15 cellular contexts compared by ENCODE assay signal in genomic region chr7:100823534-100823933, GRCh38. TPM values are rescaled to one million over a fixed set of nuclear protein-coding genes. Genes with fewer than 3 reads are reported as not detected.
DNase-seq lines count a peak whose midpoint lies in the region; ATAC-seq and TF ChIP-seq lines count a peak whose summit lies in the region.
"Had no signal": no experiment of that assay in that cellular context is flagged by ENCODE, and none has a peak within 500 bp of the region (broad histone marks: within the 10 kb centered on the region; RNA-seq: fewer than 3 reads in every experiment).

No MANE protein-coding gene starts in this region.

- peaks cover 18% of the 10 kb centered on the region for H3K4me1 Mint-ChIP-seq in activated CD4-positive, alpha-beta T cell treated with anti-CD3 and anti-CD28 coated beads, Interleukin-2, amount 10 ng/mL, durations not matched to agents 7 days and 5 days
- H3K4me1 Mint-ChIP-seq in activated CD4-positive, alpha-beta T cell treated with anti-CD3 and anti-CD28 coated beads for 36 hours: peaks cover 16% of the 10 kb centered on the region
- peaks cover 31% of the 10 kb centered on the region for H3K4me1 Mint-ChIP-seq in mesothelial cell of epicardium

- H3K4me3 Mint-ChIP-seq in activated CD4-positive, alpha-beta T cell treated with anti-CD3 and anti-CD28 coated beads, Interleukin-2, amount 10 ng/mL, durations not matched to agents 7 days and 5 days: no peak overlapping the region
- H3K4me3 Mint-ChIP-seq in activated CD4-positive, alpha-beta T cell treated with anti-CD3 and anti-CD28 coated beads for 36 hours: no peak overlapping the region
- H3K4me3 Mint-ChIP-seq in mesothelial cell of epicardium: peak overlapping the region; percentile 31

- H3K4me1 ChIP-seq in ovary (ENCODE audit: insufficient read depth): peaks cover 9% of the 10 kb centered on the region

- H3K27ac Mint-ChIP-seq in activated CD4-positive, alpha-beta T cell treated with anti-CD3 and anti-CD28 coated beads, Interleukin-2, amount 10 ng/mL, durations not matched to agents 7 days and 5 days: peak overlapping the region; percentile 36
- H3K27ac Mint-ChIP-seq in activated CD4-positive, alpha-beta T cell treated with anti-CD3 and anti-CD28 coated beads for 36 hours: no peak overlapping the region
- H3K27ac Mint-ChIP-seq in mesothelial cell of epicardium: peak overlapping the region; percentile 59
- H3K27ac Mint-ChIP-seq: CD4-positive, CD25-positive, alpha-beta regulatory T cell had no signal

- no peaks in the 10 kb centered on the region for H3K27me3 ChIP-seq in ovary
- H3K27me3 ChIP-seq: BLaER1 had no signal

- H3K4me3 ChIP-seq in ovary: no peak overlapping the region
- H3K4me3 ChIP-seq: BLaER1, GM23248, HAP-1 had no signal

- 85 to 87% (median 87%) methylated on average over 31 of the region's 31 CpGs for WGBS in ovary, 3 donors

- peaks cover 30% of the 10 kb centered on the region for H3K27me3 Mint-ChIP-seq in activated CD4-positive, alpha-beta T cell treated with anti-CD3 and anti-CD28 coated beads, Interleukin-2, amount 10 ng/mL, durations not matched to agents 7 days and 5 days
- H3K27me3 Mint-ChIP-seq in activated CD4-positive, alpha-beta T cell treated with anti-CD3 and anti-CD28 coated beads for 36 hours: peaks cover 21% of the 10 kb centered on the region
- H3K27me3 Mint-ChIP-seq in mesothelial cell of epicardium (ENCODE audit: low read depth): no peaks in the 10 kb centered on the region

- no peaks in the 10 kb centered on the region for H3K36me3 ChIP-seq in ovary

- no peaks in the 10 kb centered on the region for H3K9me3 Mint-ChIP-seq in activated CD4-positive, alpha-beta T cell treated with anti-CD3 and anti-CD28 coated beads, Interleukin-2, amount 10 ng/mL, durations not matched to agents 7 days and 5 days
- no peaks in the 10 kb centered on the region for H3K9me3 Mint-ChIP-seq in activated CD4-positive, alpha-beta T cell treated with anti-CD3 and anti-CD28 coated beads for 36 hours (ENCODE audit: low read depth)
- no peaks in the 10 kb centered on the region for H3K9me3 Mint-ChIP-seq in mesothelial cell of epicardium

- ATAC-seq in activated CD4-positive, alpha-beta T cell treated with anti-CD3 and anti-CD28 coated beads for 36 hours: no peak

- TF ChIP-seq EP300 in ovary (IDR thresholded peaks at IDR 0.05): no peak

- CTCF ChIA-PET in activated CD4-positive, alpha-beta T cell treated with anti-CD3 and anti-CD28 coated beads, Interleukin-2, amount 10 ng/mL, durations not matched to agents 7 days and 5 days (lab: Charles Lee): no interaction called here
- CTCF ChIA-PET in activated CD4-positive, alpha-beta T cell treated with anti-CD3 and anti-CD28 coated beads for 36 hours (lab: Charles Lee): interaction anchor here (0.6 kb wide), 1 partner anchor 194 kb away, joined by 4 read pairs; no protein-coding TSS in a partner anchor
- CTCF ChIA-PET in RWPE1 (lab: Yijun Ruan, JAX): no interaction called here

- POLR2A ChIA-PET in activated CD4-positive, alpha-beta T cell treated with anti-CD3 and anti-CD28 coated beads, Interleukin-2, amount 10 ng/mL, durations not matched to agents 7 days and 5 days (lab: Charles Lee): no interaction called here
- POLR2A ChIA-PET in activated CD4-positive, alpha-beta T cell treated with anti-CD3 and anti-CD28 coated beads for 36 hours (lab: Charles Lee): no interaction called here
- POLR2A ChIA-PET in RWPE1 (lab: Yijun Ruan, JAX; ENCODE audit: low non-redundant PET): interaction anchor here (0.6 kb wide), 1 partner anchor 255 kb away, joined by 5 read pairs; no protein-coding TSS in a partner anchor

- DNase-seq in activated CD4-positive, alpha-beta T cell treated with anti-CD3 and anti-CD28 coated beads, Interleukin-2, amount 10 ng/mL, durations not matched to agents 7 days and 5 days: no peak
- DNase-seq in activated CD4-positive, alpha-beta T cell treated with anti-CD3 and anti-CD28 coated beads for 36 hours: no peak
- no peak for DNase-seq in RWPE1 (ENCODE audit: low spot score)
- no peak for DNase-seq in mesothelial cell of epicardium (ENCODE audit: low spot score in 2 of 2, unreplicated experiment in 2 of 2)
- peak in 2 of 5 donors; percentile 44 to 51 for DNase-seq in ovary
- DNase-seq in activated gamma-delta T cell (lab: John Stamatoyannopoulos, UW): no peak
- no peak for DNase-seq in activated effector memory CD4-positive, alpha-beta T cell treated with anti-CD3 and anti-CD28 coated beads, Interleukin-2, amount 50 U/mL, for 16 hours
- no peak for DNase-seq in H4 (ENCODE audit: low spot score)
- DNase-seq: AML-193; CD4-positive, CD25-positive, alpha-beta regulatory T cell; DMS 273 treated with DMSO at 0.1 percent for 48 hours; GM23248 had no signal

- intact Hi-C loops in activated CD4-positive, alpha-beta T cell treated with anti-CD3 and anti-CD28 coated beads for 36 hours (cut with DNase I, micrococcal nuclease): no loop called here
- intact Hi-C loops in ovary (cut with DNase I): no loop called here

- no peak for TF ChIP-seq CTCF in RWPE1 (conservative IDR thresholded peaks at IDR 0.05; ENCODE audit: low read depth)
- no peak for TF ChIP-seq CTCF in mesothelial cell of epicardium (IDR thresholded peaks at IDR 0.05; ENCODE audit: unreplicated experiment)
- TF ChIP-seq CTCF in ovary (IDR thresholded peaks at IDR 0.05): no peak

- peaks cover under 1% of the 10 kb centered on the region for H3K36me3 Mint-ChIP-seq in activated CD4-positive, alpha-beta T cell treated with anti-CD3 and anti-CD28 coated beads, Interleukin-2, amount 10 ng/mL, durations not matched to agents 7 days and 5 days (ENCODE audit: low read depth)
- H3K36me3 Mint-ChIP-seq in activated CD4-positive, alpha-beta T cell treated with anti-CD3 and anti-CD28 coated beads for 36 hours (ENCODE audit: low read depth): no peaks in the 10 kb centered on the region
- H3K36me3 Mint-ChIP-seq in mesothelial cell of epicardium: peaks cover 20% of the 10 kb centered on the region
- H3K36me3 Mint-ChIP-seq: CD4-positive, CD25-positive, alpha-beta regulatory T cell had no signal

- peak overlapping the region; percentile 92 for H3K27ac ChIP-seq in RWPE1
- peak overlapping the region; percentile 40 to 89 for H3K27ac ChIP-seq in ovary
- H3K27ac ChIP-seq: 22Rv1, GM23248 had no signal

- no peaks in the 10 kb centered on the region for H3K9me3 ChIP-seq in ovary
- H3K9me3 ChIP-seq: BLaER1, HAP-1 had no signal

- TF ChIP-seq POLR2A in ovary (IDR thresholded peaks at IDR 0.05): no peak

RNA-seq across cellular contexts. Expression of gene EPHB4, which starts 3.8 kb away (rescaled TPM):
- total RNA-seq in activated CD4-positive, alpha-beta T cell treated with anti-CD3 and anti-CD28 coated beads, Interleukin-2, amount 10 ng/mL, durations not matched to agents 7 days and 5 days: 1 to 10 TPM; 1.6 to 2.1 TPM
- 1 to 10 TPM; 4.1 to 5.9 TPM for total RNA-seq in activated CD4-positive, alpha-beta T cell treated with anti-CD3 and anti-CD28 coated beads for 36 hours
- 120 to 127 TPM (median 125 TPM) in 3 replicates for total RNA-seq in mesothelial cell of epicardium
- total RNA-seq in ovary: 100 to 1,000 TPM in 3 of 7 donors, 10 to 100 TPM in 4; 31.0 to 119 (median 89.8) TPM
- 10 to 100 TPM; 24.4 to 38.2 TPM for polyA plus RNA-seq in ovary
- 29.9 and 37.1 TPM in 2 replicates for total RNA-seq in H4 (2014; rRNA removed; shearing (Covaris generic))
- polyA plus RNA-seq: CD4-positive, CD25-positive, alpha-beta regulatory T cell had no signal

RNA-seq across cellular contexts. Expression of gene SLC12A9, which starts 29.0 kb away (rescaled TPM):
- total RNA-seq in activated CD4-positive, alpha-beta T cell treated with anti-CD3 and anti-CD28 coated beads, Interleukin-2, amount 10 ng/mL, durations not matched to agents 7 days and 5 days: 10 to 100 TPM; 44.1 to 49.1 TPM
- 10 to 100 TPM; 13.6 to 15.6 TPM for total RNA-seq in activated CD4-positive, alpha-beta T cell treated with anti-CD3 and anti-CD28 coated beads for 36 hours
- 30.9 to 39.1 TPM (median 37.5 TPM) in 3 replicates for total RNA-seq in mesothelial cell of epicardium
- total RNA-seq in ovary: 10 to 100 TPM; 10.1 to 31.8 (median 26.9) TPM
- polyA plus RNA-seq in ovary: 10 to 100 TPM in 1 of 2 donors, 1 to 10 TPM in 1; 4.7 to 20.9 TPM
- total RNA-seq in H4 (2014; rRNA removed; shearing (Covaris generic)): 4.9 and 5.6 TPM in 2 replicates

RNA-seq across cellular contexts. Expression of gene TRIP6, which starts 43.7 kb away (rescaled TPM):
- total RNA-seq in activated CD4-positive, alpha-beta T cell treated with anti-CD3 and anti-CD28 coated beads, Interleukin-2, amount 10 ng/mL, durations not matched to agents 7 days and 5 days: 10 to 100 TPM; 24.8 to 34.2 TPM
- total RNA-seq in activated CD4-positive, alpha-beta T cell treated with anti-CD3 and anti-CD28 coated beads for 36 hours: 10 to 100 TPM; 22.2 to 31.1 TPM
- 101 to 109 TPM (median 107 TPM) in 3 replicates for total RNA-seq in mesothelial cell of epicardium
- 10 to 100 TPM; 42.9 to 98.8 (median 82.0) TPM for total RNA-seq in ovary
- polyA plus RNA-seq in ovary: 10 to 100 TPM; 17.3 to 72.5 TPM
- total RNA-seq in H4 (2014; rRNA removed; shearing (Covaris generic)): 78.5 and 95.5 TPM in 2 replicates

RNA-seq across cellular contexts. Expression of gene SRRT, which starts 51.4 kb away (rescaled TPM):
- total RNA-seq in activated CD4-positive, alpha-beta T cell treated with anti-CD3 and anti-CD28 coated beads, Interleukin-2, amount 10 ng/mL, durations not matched to agents 7 days and 5 days: 100 to 1,000 TPM; 262 to 280 TPM
- total RNA-seq in activated CD4-positive, alpha-beta T cell treated with anti-CD3 and anti-CD28 coated beads for 36 hours: 100 to 1,000 TPM; 253 to 260 TPM
- 229 to 245 TPM (median 240 TPM) in 3 replicates for total RNA-seq in mesothelial cell of epicardium
- total RNA-seq in ovary: 100 to 1,000 TPM in 5 of 7 donors, 10 to 100 TPM in 2; 74.2 to 191 (median 149) TPM
- 100 to 1,000 TPM in 1 of 2 donors, 10 to 100 TPM in 1; 45.8 to 111 TPM for polyA plus RNA-seq in ovary
- 44.3 and 46.8 TPM in 2 replicates for total RNA-seq in H4 (2014; rRNA removed; shearing (Covaris generic))
